In the genomic region with DNA sequence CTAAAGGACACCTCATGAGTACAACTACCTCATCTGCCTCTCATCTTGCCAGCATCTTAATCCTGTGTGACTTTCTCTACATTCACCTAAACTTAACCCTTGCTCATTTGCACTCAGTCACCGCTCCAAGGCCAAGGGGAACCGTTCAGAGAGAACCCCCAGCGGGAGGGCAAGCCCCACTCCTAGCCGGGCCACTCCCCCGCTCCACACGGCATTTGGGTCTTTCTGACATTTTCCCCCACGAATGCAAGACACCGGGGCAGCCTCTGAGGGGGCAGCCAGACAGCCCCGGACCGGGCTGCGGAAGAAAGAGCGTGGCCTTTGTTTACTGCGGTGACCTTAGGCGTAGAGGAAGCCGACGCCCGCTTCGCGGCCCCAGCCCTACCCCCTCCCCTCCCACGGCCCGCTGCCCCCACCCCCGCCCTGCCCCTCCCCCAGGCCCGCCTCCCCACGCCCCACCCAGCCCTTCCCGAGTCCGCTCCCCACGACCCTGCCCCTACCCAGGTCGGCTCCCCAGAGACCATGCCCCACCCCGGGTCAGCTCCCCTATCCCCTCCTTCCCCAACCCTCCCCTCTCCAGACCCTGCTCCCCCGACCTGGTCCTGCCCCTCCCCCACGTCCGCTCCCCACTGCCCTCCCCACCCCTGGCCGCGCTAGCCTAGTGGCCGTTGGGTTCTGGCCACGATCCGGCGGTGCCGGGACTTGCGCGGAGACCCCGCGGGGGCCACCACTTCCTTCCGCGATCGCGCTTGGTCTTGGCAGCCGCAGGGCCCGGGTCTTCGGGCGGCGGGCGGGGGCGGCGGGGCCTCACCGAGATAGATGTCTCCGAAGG, we compare ENCODE assay signal across 8 cellular contexts. TPM values are rescaled to one million over a fixed set of nuclear protein-coding genes. Genes with fewer than 3 reads are reported as not detected.
DNase-seq lines count a peak whose midpoint lies in the region; ATAC-seq and TF ChIP-seq lines count a peak whose summit lies in the region.

No MANE protein-coding gene starts in this region.

- in situ Hi-C loops in GM13977 (cut with MboI; ENCODE audit: low pct_unique_long_range_greater_than_20kb, low sequenced_read_pairs, unreplicated experiment): no loop called here

- H3K9me3 Mint-ChIP-seq in endothelial cell (ENCODE audit: unreplicated experiment) (no peaks in the 10 kb centered on the region), type B pancreatic cell (no peaks in the 10 kb centered on the region)

- peaks cover 6% of the 10 kb centered on the region for H3K27me3 ChIP-seq in HUES64 (ENCODE audit: insufficient read depth, low read length)
- H3K27me3 ChIP-seq in muscle layer of duodenum (ENCODE audit: low read depth, low read length): no peaks in the 10 kb centered on the region

- peaks cover 6% of the 10 kb centered on the region; the same call in 1 of the 2 replicates for H3K4me1 ChIP-seq in HUES64 (ENCODE audit: insufficient read depth, low read length)
- H3K4me1 ChIP-seq in muscle layer of duodenum (ENCODE audit: control insufficient read depth in 1 of 2, insufficient read depth in 2 of 2, low read length in 2 of 2): peaks cover 26 to 61% of the 10 kb centered on the region in 2 donors

- under 1% methylated on average over 46 of the region's 57 CpGs for WGBS in HUES64

- no peak for ATAC-seq in HG03108 (IDR thresholded peaks at IDR 0.05; ENCODE audit: unreplicated experiment)

- H3K9ac ChIP-seq in HUES64 (ENCODE audit: low read depth, low read length): peak overlapping the region; percentile 92

- H3K4me3 Mint-ChIP-seq in endothelial cell (ENCODE audit: unreplicated experiment) (peak overlapping the region; percentile 95), type B pancreatic cell (peak overlapping the region; percentile 93)

- H3K36me3 ChIP-seq in HUES64 (ENCODE audit: insufficient read depth, low read length) (peaks cover 21% of the 10 kb centered on the region), muscle layer of duodenum (ENCODE audit: control insufficient read depth in 1 of 2, insufficient read depth in 2 of 2, low read length in 2 of 2) (peaks cover 6 to 7% of the 10 kb centered on the region in 2 donors)

- DNase-seq in GM13977 (ENCODE audit: low spot score): peak; percentile 67
- peak; percentile 38 for DNase-seq in activated CD4-positive, alpha-beta T cell treated with anti-CD3 and anti-CD28 coated beads, Interleukin-2, amount 50 U/mL, for 1 hour
- DNase-seq in endothelial cell (ENCODE audit: low spot score): peak; percentile 56
- DNase-seq in type B pancreatic cell (ENCODE audit: extremely low spot score, unreplicated experiment): no peak
- no peak for DNase-seq in SIG-M5 treated with dmso at 0.1 percent for 504 hours (lab: John Stamatoyannopoulos, UW; ENCODE audit: unreplicated experiment)

- H3K27ac Mint-ChIP-seq in endothelial cell (ENCODE audit: unreplicated experiment): peak overlapping the region; percentile 87
- H3K27ac Mint-ChIP-seq in type B pancreatic cell: peak overlapping the region; percentile 97

- TF ChIP-seq CTCF in GM13977 (IDR thresholded peaks at IDR 0.05; ENCODE audit: extremely low read depth, insufficient read depth, missing control alignments) (no peak), endothelial cell (IDR thresholded peaks at IDR 0.05; ENCODE audit: unreplicated experiment) (no peak), type B pancreatic cell (conservative IDR thresholded peaks at IDR 0.05) (no peak)

- H3K36me3 Mint-ChIP-seq in endothelial cell (ENCODE audit: low read depth, unreplicated experiment) (peaks cover 21% of the 10 kb centered on the region), type B pancreatic cell (peaks cover 23% of the 10 kb centered on the region)

- H3K27ac ChIP-seq in HUES64 (ENCODE audit: low read depth, low read length) (peak overlapping the region; percentile 98), muscle layer of duodenum (ENCODE audit: low read length) (peak overlapping the region; percentile 86)

- peaks cover 28% of the 10 kb centered on the region for H3K4me1 Mint-ChIP-seq in endothelial cell (ENCODE audit: unreplicated experiment)
- peaks cover 48% of the 10 kb centered on the region for H3K4me1 Mint-ChIP-seq in type B pancreatic cell (ENCODE audit: unreplicated experiment)

- H3K4me3 ChIP-seq in HUES64 (ENCODE audit: low read length): peak overlapping the region; percentile 76
- peak overlapping the region; percentile 74 to 88 for H3K4me3 ChIP-seq in muscle layer of duodenum (ENCODE audit: low read depth in 1 of 2, low read length in 2 of 2)

- H3K9me3 ChIP-seq in HUES64 (ENCODE audit: insufficient read depth, low read depth, low read length): no peaks in the 10 kb centered on the region
- H3K9me3 ChIP-seq in muscle layer of duodenum (ENCODE audit: control insufficient read depth in 1 of 2, low read length in 2 of 2): no peaks in the 10 kb centered on the region

- H3K27me3 Mint-ChIP-seq in endothelial cell (ENCODE audit: unreplicated experiment) (peaks cover 29% of the 10 kb centered on the region), type B pancreatic cell (no peaks in the 10 kb centered on the region)

RNA-seq across cellular contexts. Expression of a gene that starts 0.8 kb away (rescaled TPM):
- 70.8 TPM for polyA plus RNA-seq in HUES64 (2013, experiment 1 of 2)
- 68.3 TPM for polyA plus RNA-seq in HUES64 (2013, experiment 2 of 2)
- 149 TPM for total RNA-seq in endothelial cell (ENCODE audit: unreplicated experiment)
- total RNA-seq in type B pancreatic cell (ENCODE audit: low replicate concordance): 176 and 184 TPM in 2 replicates

RNA-seq across cellular contexts. Expression of a gene that starts 43.9 kb away (rescaled TPM):
- 7.1 TPM for polyA plus RNA-seq in HUES64 (2013, experiment 1 of 2)
- 20.4 TPM for polyA plus RNA-seq in HUES64 (2013, experiment 2 of 2)
- 76.2 TPM for total RNA-seq in endothelial cell (ENCODE audit: unreplicated experiment)
- total RNA-seq in type B pancreatic cell (ENCODE audit: low replicate concordance): 27.8 and 29.8 TPM in 2 replicates

RNA-seq across cellular contexts. Expression of a gene that starts 44.7 kb away (rescaled TPM):
- polyA plus RNA-seq in HUES64 (2013, experiment 1 of 2): 0.20 TPM
- 0.44 TPM for polyA plus RNA-seq in HUES64 (2013, experiment 2 of 2)
- total RNA-seq in endothelial cell (ENCODE audit: unreplicated experiment) (not detected), type B pancreatic cell (ENCODE audit: low replicate concordance) (1.4 and 1.6 TPM in 2 replicates)

Comparison
In these comparisons a context has a peak if more than half of its experiments do, and no peak if none do; other contexts are left out.
1. DNase-seq: peak in GM13977 (single experiment), activated CD4-positive, alpha-beta T cell treated with anti-CD3 and anti-CD28 coated beads, Interleukin-2, amount 50 U/mL, for 1 hour (single experiment) and endothelial cell (single experiment); none in type B pancreatic cell (single experiment) and SIG-M5 treated with dmso at 0.1 percent for 504 hours (single experiment).